In genomic region chr16:13203725-13204124, GRCh38 we compare ENCODE assay signal across 8 cellular contexts.
"Had no signal": no experiment of that assay in that cellular context is flagged by ENCODE, and none has a peak within 500 bp of the region (broad histone marks: within the 10 kb centered on the region; RNA-seq: fewer than 3 reads in every experiment).

No MANE protein-coding gene starts in this region.

- H3K9me3 Mint-ChIP-seq: GM23338 had no signal

- FAIRE-seq: HTR-8/SVneo had no signal

- H3K4me3 ChIP-seq: GM23338, HAP-1 had no signal

- H3K27ac Mint-ChIP-seq: GM23338 had no signal

- H3K27ac ChIP-seq: KMS-11 had no signal

- ATAC-seq: GM23338, HCT116 had no signal

- H3K4me3 Mint-ChIP-seq: GM23338 had no signal

- DNase-seq: H7, Karpas-422, KBM-7 had no signal

- H3K36me3 ChIP-seq: HAP-1 had no signal

- H3K9me3 ChIP-seq: HAP-1 had no signal

- H3K4me2 ChIP-seq: GM23338, KMS-11 had no signal

- H2AFZ ChIP-seq: GM23338 had no signal

- H3K9ac ChIP-seq: KMS-11 had no signal

- H3K4me1 ChIP-seq: HAP-1 had no signal
